1 cellular context compared by ENCODE assay signal in the genomic region with DNA sequence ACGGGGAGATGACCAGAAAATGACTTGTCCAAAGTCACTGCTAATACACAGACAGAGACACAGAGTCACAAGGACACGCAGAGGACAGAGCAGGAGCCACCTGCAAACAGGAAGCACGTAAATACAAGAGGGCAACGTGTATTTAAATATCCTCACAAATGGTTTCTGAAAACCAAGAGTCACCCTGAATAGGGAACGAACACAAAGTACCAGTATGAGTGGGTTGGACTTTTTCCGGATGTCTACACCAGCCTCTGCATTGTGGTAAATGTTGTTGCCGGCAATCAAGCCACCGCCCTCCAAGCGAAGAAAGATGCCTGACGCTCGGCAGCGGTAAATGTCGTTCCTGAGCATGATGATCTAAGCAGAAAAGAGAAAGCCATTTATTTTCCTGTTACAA.
TF ChIP-seq lines count a peak whose summit lies in the region.

No MANE protein-coding gene starts in this region.

TF ChIP-seq in GM12878, 131 proteins besides CTCF, POLR2A, EP300 and RAD21 (continued from another document):
- TF ChIP-seq, protein P1, sequence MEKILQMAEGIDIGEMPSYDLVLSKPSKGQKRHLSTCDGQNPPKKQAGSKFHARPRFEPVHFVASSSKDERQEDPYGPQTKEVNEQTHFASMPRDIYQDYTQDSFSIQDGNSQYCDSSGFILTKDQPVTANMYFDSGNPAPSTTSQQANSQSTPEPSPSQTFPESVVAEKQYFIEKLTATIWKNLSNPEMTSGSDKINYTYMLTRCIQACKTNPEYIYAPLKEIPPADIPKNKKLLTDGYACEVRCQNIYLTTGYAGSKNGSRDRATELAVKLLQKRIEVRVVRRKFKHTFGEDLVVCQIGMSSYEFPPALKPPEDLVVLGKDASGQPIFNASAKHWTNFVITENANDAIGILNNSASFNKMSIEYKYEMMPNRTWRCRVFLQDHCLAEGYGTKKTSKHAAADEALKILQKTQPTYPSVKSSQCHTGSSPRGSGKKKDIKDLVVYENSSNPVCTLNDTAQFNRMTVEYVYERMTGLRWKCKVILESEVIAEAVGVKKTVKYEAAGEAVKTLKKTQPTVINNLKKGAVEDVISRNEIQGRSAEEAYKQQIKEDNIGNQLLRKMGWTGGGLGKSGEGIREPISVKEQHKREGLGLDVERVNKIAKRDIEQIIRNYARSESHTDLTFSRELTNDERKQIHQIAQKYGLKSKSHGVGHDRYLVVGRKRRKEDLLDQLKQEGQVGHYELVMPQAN (conservative IDR thresholded peaks at IDR 0.05): no peak
- TF ChIP-seq IRF4 (IDR thresholded peaks at IDR 0.05; ENCODE audit: low read depth, low read length) (peak; percentile 38; the same call in 1 of the 2 replicates), RUNX3 (IDR thresholded peaks at IDR 0.05; ENCODE audit: low read length) (peak; percentile 90), NFIC (IDR thresholded peaks at IDR 0.05; ENCODE audit: low read depth, low read length) (peak; percentile 48; the same call in 1 of the 2 replicates), FOXM1 (IDR thresholded peaks at IDR 0.05; ENCODE audit: low read depth, low read length) (peak; percentile 15; the same call in 1 of the 2 replicates), MLLT1 (IDR thresholded peaks at IDR 0.05) (no peak), CREM (IDR thresholded peaks at IDR 0.05; ENCODE audit: low read depth) (peak; percentile 73), DPF2 (IDR thresholded peaks at IDR 0.05) (0 out of 2 replicates have a peak, but pooled peaks have one; percentile 37), ZNF687 (IDR thresholded peaks at IDR 0.05) (peak; percentile 46; the same call in 1 of the 2 replicates), TCF12 (IDR thresholded peaks at IDR 0.05; ENCODE audit: low read depth, low read length) (no peak), POU2F2 (IDR thresholded peaks at IDR 0.05; ENCODE audit: borderline replicate concordance, low read depth, low read length) (peak; percentile 76; the same call in 2 of the 3 replicates), CEBPB (IDR thresholded peaks at IDR 0.05; ENCODE audit: borderline replicate concordance in 1 of 2, low read depth in 2 of 2, low read length in 2 of 2) (no peak), EED (IDR thresholded peaks at IDR 0.05; ENCODE audit: low read depth) (peak; percentile 40; the same call in 1 of the 2 replicates), ZSCAN29 (IDR thresholded peaks at IDR 0.05) (peak; percentile 71), CREB1 (IDR thresholded peaks at IDR 0.05; ENCODE audit: low read depth) (peak; percentile 52), CBFB (IDR thresholded peaks at IDR 0.05; ENCODE audit: low read depth) (peak; percentile 58; the same call in 1 of the 2 replicates), ZNF217 (IDR thresholded peaks at IDR 0.05) (no peak)
- TF ChIP-seq, protein P2, sequence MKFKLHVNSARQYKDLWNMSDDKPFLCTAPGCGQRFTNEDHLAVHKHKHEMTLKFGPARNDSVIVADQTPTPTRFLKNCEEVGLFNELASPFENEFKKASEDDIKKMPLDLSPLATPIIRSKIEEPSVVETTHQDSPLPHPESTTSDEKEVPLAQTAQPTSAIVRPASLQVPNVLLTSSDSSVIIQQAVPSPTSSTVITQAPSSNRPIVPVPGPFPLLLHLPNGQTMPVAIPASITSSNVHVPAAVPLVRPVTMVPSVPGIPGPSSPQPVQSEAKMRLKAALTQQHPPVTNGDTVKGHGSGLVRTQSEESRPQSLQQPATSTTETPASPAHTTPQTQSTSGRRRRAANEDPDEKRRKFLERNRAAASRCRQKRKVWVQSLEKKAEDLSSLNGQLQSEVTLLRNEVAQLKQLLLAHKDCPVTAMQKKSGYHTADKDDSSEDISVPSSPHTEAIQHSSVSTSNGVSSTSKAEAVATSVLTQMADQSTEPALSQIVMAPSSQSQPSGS (IDR thresholded peaks at IDR 0.05; ENCODE audit: low read length): peak; percentile 63
